In the genomic region with DNA sequence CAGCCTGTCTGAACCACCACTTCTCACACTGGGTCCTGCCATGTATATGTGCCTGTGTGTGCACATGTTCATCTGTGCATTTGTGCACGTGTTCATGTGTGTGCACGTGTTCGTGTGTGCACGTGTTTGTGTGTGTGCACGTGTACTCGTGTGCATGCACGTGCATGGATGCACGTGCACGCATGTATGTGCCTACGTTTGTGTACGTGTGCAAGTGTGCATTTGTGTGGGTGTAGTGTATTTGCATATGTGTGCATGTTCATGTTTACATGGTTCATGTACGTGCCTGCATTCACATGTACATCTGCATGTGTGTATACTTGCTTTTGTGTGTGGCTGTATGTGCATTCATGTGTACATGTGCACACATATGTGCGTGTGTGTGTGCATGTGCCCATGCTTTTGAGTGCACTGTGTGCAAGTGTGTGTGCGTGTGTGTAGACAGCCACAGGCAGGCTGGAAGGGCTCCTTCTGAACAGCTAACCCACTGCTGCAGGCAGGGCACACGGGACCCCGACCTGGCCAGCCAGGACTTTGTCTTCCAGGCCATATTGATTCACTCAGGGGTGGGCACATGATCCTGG, we compare ENCODE assay signal across 17 cellular contexts. TPM values are rescaled to one million over a fixed set of nuclear protein-coding genes. Genes with fewer than 3 reads are reported as not detected.
DNase-seq lines count a peak whose midpoint lies in the region; ATAC-seq, FAIRE-seq and TF ChIP-seq lines count a peak whose summit lies in the region.
"Had no signal": no experiment of that assay in that cellular context is flagged by ENCODE, and none has a peak within 500 bp of the region (broad histone marks: within the 10 kb centered on the region; RNA-seq: fewer than 3 reads in every experiment).

No MANE protein-coding gene starts in this region.

- H3K4ac ChIP-seq in mesenchymal stem cell (ENCODE audit: low read depth in 1 of 2, low read length in 2 of 2), result no peak overlapping the region

- peaks cover 6% of the 10 kb centered on the region for H4K20me1 ChIP-seq in astrocyte (ENCODE audit: insufficient read depth, low read length)

- no peaks in the 10 kb centered on the region for H3K4me1 ChIP-seq in astrocyte (ENCODE audit: insufficient read depth, low read length)
- no peaks in the 10 kb centered on the region for H3K4me1 ChIP-seq in mesenchymal stem cell (ENCODE audit: control insufficient read depth, insufficient read depth, low read depth, low read length)
- H3K4me1 ChIP-seq: Peyer's patch, SJCRH30 had no signal

- H3K4me2 ChIP-seq in astrocyte (ENCODE audit: low read length) (no peak overlapping the region), mesenchymal stem cell (ENCODE audit: low read length, poor library complexity, severe bottlenecking) (no peak overlapping the region)

- no peaks in the 10 kb centered on the region for H3K9me3 ChIP-seq in astrocyte (ENCODE audit: insufficient read depth, low read depth, low read length)
- no peaks in the 10 kb centered on the region for H3K9me3 ChIP-seq in mesenchymal stem cell (ENCODE audit: control insufficient read depth, low read length)
- H3K9me3 ChIP-seq: Peyer's patch, SJCRH30 had no signal

- H3K79me1 ChIP-seq in mesenchymal stem cell (replicated peaks; ENCODE audit: low read length, poor library complexity, severe bottlenecking), result peaks cover 4% of the 10 kb centered on the region

- H3K18ac ChIP-seq in mesenchymal stem cell (ENCODE audit: low read depth in 1 of 2, low read length in 2 of 2), result no peak overlapping the region

- no peak overlapping the region for H2AK5ac ChIP-seq in mesenchymal stem cell (ENCODE audit: low read length, severe bottlenecking)

- DNase-seq in H7, result peak; percentile 30
- DNase-seq in astrocyte (ENCODE audit: low read depth), result no peak
- no peak for DNase-seq in mesenchymal stem cell
- DNase-seq in hypothalamus (lab: John Stamatoyannopoulos, UW), result no peak
- DNase-seq: CD4-positive, CD25-positive, alpha-beta regulatory T cell; DMS79; Kasumi-1; NCI-H1694 treated with DMSO at 0.1 percent for 48 hours; NCI-H446; NCI-H526; Peyer's patch; SJCRH30; T-cell had no signal

- H2BK12ac ChIP-seq in mesenchymal stem cell (ENCODE audit: low read length in 2 of 2), result no peak overlapping the region

- H4K91ac ChIP-seq in mesenchymal stem cell (ENCODE audit: low read length), result peak overlapping the region; percentile 25

- H3K36me3 ChIP-seq in H7 (replicated peaks; ENCODE audit: control insufficient read depth, insufficient read depth, low read length) (no peaks in the 10 kb centered on the region), astrocyte (ENCODE audit: insufficient read depth, low read length) (peaks cover 5% of the 10 kb centered on the region), mesenchymal stem cell (ENCODE audit: control insufficient read depth in 1 of 2, insufficient read depth in 2 of 2, low read depth in 1 of 2, low read length in 2 of 2) (peaks cover 55 to 80% of the 10 kb centered on the region in 2 experiments)

- H2BK5ac ChIP-seq in mesenchymal stem cell (ENCODE audit: low read depth, low read length, poor library complexity, severe bottlenecking), result no peak overlapping the region

- H2AFZ ChIP-seq in astrocyte (ENCODE audit: low read depth, low read length) (no peak overlapping the region), mesenchymal stem cell (ENCODE audit: low read depth, low read length) (no peak overlapping the region)

- FAIRE-seq in astrocyte (lab: Jason Lieb, UNC), result peak; percentile 29
- FAIRE-seq: GM18507 had no signal

- H3K27me3 Mint-ChIP-seq in astrocyte (ENCODE audit: low read depth, unreplicated experiment), result no peaks in the 10 kb centered on the region
- H3K27me3 Mint-ChIP-seq: CD4-positive, CD25-positive, alpha-beta regulatory T cell; T-cell had no signal

- no peak overlapping the region for H3K27ac ChIP-seq in astrocyte (ENCODE audit: low read depth, low read length)
- H3K27ac ChIP-seq in mesenchymal stem cell (ENCODE audit: low read length, poor library complexity, severe bottlenecking), result no peak overlapping the region
- H3K27ac ChIP-seq: Peyer's patch, SJCRH30 had no signal

- H3K9me3 Mint-ChIP-seq in astrocyte (ENCODE audit: unreplicated experiment), result no peaks in the 10 kb centered on the region
- H3K9me3 Mint-ChIP-seq: T-cell had no signal

- H3K27me3 ChIP-seq in H7 (ENCODE audit: control insufficient read depth, insufficient read depth, low read length) (no peaks in the 10 kb centered on the region), astrocyte (ENCODE audit: insufficient read depth, low read length) (no peaks in the 10 kb centered on the region), mesenchymal stem cell (ENCODE audit: control insufficient read depth in 1 of 2, insufficient read depth in 1 of 2, low read length in 2 of 2) (no peaks in the 10 kb centered on the region)
- H3K27me3 ChIP-seq: Peyer's patch, SJCRH30 had no signal

- H3K23ac ChIP-seq in mesenchymal stem cell (ENCODE audit: low read length in 2 of 2), result no peak overlapping the region

- no peak overlapping the region for H2BK120ac ChIP-seq in mesenchymal stem cell (ENCODE audit: low read depth, low read length)

- H3K4me3 ChIP-seq in H7 (ENCODE audit: insufficient read depth, low read depth, low read length) (no peak overlapping the region), astrocyte (ENCODE audit: insufficient read depth, low read depth, low read length) (no peak overlapping the region), mesenchymal stem cell (ENCODE audit: insufficient read depth in 1 of 2, low read depth in 1 of 2, low read length in 2 of 2) (no peak overlapping the region)
- H3K4me3 ChIP-seq: Peyer's patch, SJCRH30 had no signal

- H3K36me3 Mint-ChIP-seq in astrocyte (ENCODE audit: low read depth, unreplicated experiment), result peaks cover 19% of the 10 kb centered on the region

- H3K27ac Mint-ChIP-seq in astrocyte (ENCODE audit: unreplicated experiment), result no peak overlapping the region
- H3K27ac Mint-ChIP-seq: CD4-positive, CD25-positive, alpha-beta regulatory T cell; T-cell had no signal

- H3K79me2 ChIP-seq in astrocyte (ENCODE audit: insufficient read depth, low read length), result no peaks in the 10 kb centered on the region

- no peak overlapping the region for H4K8ac ChIP-seq in mesenchymal stem cell (ENCODE audit: low read length)

- H3K9ac ChIP-seq in astrocyte (ENCODE audit: low read length) (no peak overlapping the region), mesenchymal stem cell (ENCODE audit: low read length) (no peak overlapping the region)

- no peak for TF ChIP-seq CTCF in astrocyte (IDR thresholded peaks at IDR 0.05; ENCODE audit: insufficient read depth, low read depth, low read length)

- H2BK15ac ChIP-seq in mesenchymal stem cell (ENCODE audit: low read depth, poor library complexity, severe bottlenecking), result no peak overlapping the region

- no peaks in the 10 kb centered on the region for H3K4me1 Mint-ChIP-seq in astrocyte (ENCODE audit: low read depth, unreplicated experiment)
- H3K4me1 Mint-ChIP-seq: CD4-positive, CD25-positive, alpha-beta regulatory T cell; T-cell had no signal

- 98% methylated on average over 16 of the region's 16 CpGs for WGBS in mesenchymal stem cell

- H3K4me3 Mint-ChIP-seq in astrocyte (ENCODE audit: unreplicated experiment), result no peak overlapping the region
- H3K4me3 Mint-ChIP-seq: CD4-positive, CD25-positive, alpha-beta regulatory T cell; T-cell had no signal

- no peak for ATAC-seq in HG03571 (IDR thresholded peaks at IDR 0.05; ENCODE audit: unreplicated experiment)
- no peak for ATAC-seq in GM21825 (IDR thresholded peaks at IDR 0.05; ENCODE audit: unreplicated experiment)
- ATAC-seq in HG02571 (IDR thresholded peaks at IDR 0.05; ENCODE audit: unreplicated experiment), result no peak
- ATAC-seq: T-cell had no signal

- no peak overlapping the region for H3K14ac ChIP-seq in mesenchymal stem cell (ENCODE audit: low read length in 2 of 2)

RNA-seq across cellular contexts. Expression of gene SLC29A4, which starts 28.2 kb away (rescaled TPM):
- 15.7 and 16.5 TPM in 2 replicates for total RNA-seq in H7 (2014; rRNA removed; shearing (Covaris generic))
- total RNA-seq in astrocyte, result 7.0 and 8.2 TPM in 2 replicates
- 10.2 TPM for polyA plus RNA-seq in mesenchymal stem cell (2013, experiment 1 of 2)
- polyA plus RNA-seq in mesenchymal stem cell (2013, experiment 2 of 2), result 9.8 TPM
